18 cellular contexts compared by ENCODE assay signal in genomic region chr7:98307971-98308466, GRCh38. TPM values are rescaled to one million over a fixed set of nuclear protein-coding genes. Genes with fewer than 3 reads are reported as not detected.
DNase-seq lines count a peak whose midpoint lies in the region; ATAC-seq, FAIRE-seq and TF ChIP-seq lines count a peak whose summit lies in the region.
"Had no signal": no experiment of that assay in that cellular context is flagged by ENCODE, and none has a peak within 500 bp of the region (broad histone marks: within the 10 kb centered on the region; RNA-seq: fewer than 3 reads in every experiment).

No MANE protein-coding gene starts in this region.

- no peaks in the 10 kb centered on the region for H3K27me3 ChIP-seq in Caco-2 (replicated peaks; ENCODE audit: control insufficient read depth, insufficient read depth, low read length)
- H3K27me3 ChIP-seq in spleen (replicated peaks in 1 of 7), result no peaks in the 10 kb centered on the region

- H3K4me3 ChIP-seq in Caco-2 (ENCODE audit: low read depth, low read length) (no peak overlapping the region), mucosa of descending colon (no peak overlapping the region), spleen (no peak overlapping the region)
- H3K4me3 ChIP-seq: HAP-1 had no signal

- no peak for ATAC-seq in mucosa of descending colon
- no peak for ATAC-seq in HG02763 (IDR thresholded peaks at IDR 0.05; ENCODE audit: unreplicated experiment)
- ATAC-seq in GM18511 (IDR thresholded peaks at IDR 0.05; ENCODE audit: unreplicated experiment), result no peak

- no peaks in the 10 kb centered on the region for H3K9me3 Mint-ChIP-seq in Caco-2 (ENCODE audit: unreplicated experiment)
- H3K9me3 Mint-ChIP-seq: CD14-positive monocyte; CD4-positive, alpha-beta T cell; CD8-positive, alpha-beta memory T cell had no signal

- H3K36me3 ChIP-seq in Caco-2 (ENCODE audit: control insufficient read depth, insufficient read depth, low read length), result peaks cover 4% of the 10 kb centered on the region
- H3K36me3 ChIP-seq in mucosa of descending colon (ENCODE audit: low read depth), result peaks cover 5% of the 10 kb centered on the region
- peaks cover 2 to 66% (median 14%) of the 10 kb centered on the region in 6 donors for H3K36me3 ChIP-seq in spleen

- no peak for TF ChIP-seq CTCF in Caco-2 (IDR thresholded peaks at IDR 0.05; ENCODE audit: insufficient read depth in 1 of 2, low read depth in 1 of 2, low read length in 1 of 2, severe bottlenecking in 1 of 2, unreplicated experiment in 1 of 2)
- TF ChIP-seq CTCF in RWPE1 (conservative IDR thresholded peaks at IDR 0.05; ENCODE audit: low read depth), result no peak
- no peak for TF ChIP-seq CTCF in mucosa of descending colon (IDR thresholded peaks at IDR 0.05)
- no peak for TF ChIP-seq CTCF in spleen (IDR thresholded peaks at IDR 0.05 in 8 of 11, conservative IDR thresholded peaks at IDR 0.05 in 3 of 11)

- no peaks in the 10 kb centered on the region for H3K9me3 ChIP-seq in Caco-2
- no peaks in the 10 kb centered on the region for H3K9me3 ChIP-seq in mucosa of descending colon
- H3K9me3 ChIP-seq in spleen, result no peaks in the 10 kb centered on the region
- H3K9me3 ChIP-seq: HAP-1 had no signal

- POLR2A ChIA-PET in Caco-2 (lab: Charles Lee), result no interaction called here
- POLR2A ChIA-PET in RWPE1 (lab: Yijun Ruan, JAX; ENCODE audit: low non-redundant PET), result no interaction called here

- no peak for DNase-seq in Caco-2
- DNase-seq in RWPE1 (ENCODE audit: low spot score), result no peak
- peak in 2 of 3 donors; percentile 10 to 32 for DNase-seq in mucosa of descending colon
- peak; percentile 36 for DNase-seq in spleen
- DNase-seq in activated T-cell treated with anti-CD3 and anti-CD28 coated beads, Interleukin-2, amount 50 U/mL, for 1 hour, result no peak
- no peak for DNase-seq in GM12891 (ENCODE audit: insufficient read length, low spot score)
- DNase-seq: Calu3; CD4-positive, alpha-beta T cell; CD8-positive, alpha-beta memory T cell; DMS53; DMS79 treated with DMSO at 0.1 percent for 48 hours; GOT3 had no signal

- peaks cover 47% of the 10 kb centered on the region for H3K4me1 Mint-ChIP-seq in Caco-2 (ENCODE audit: low read depth, unreplicated experiment)
- H3K4me1 Mint-ChIP-seq: CD8-positive, alpha-beta memory T cell had no signal

- no peak overlapping the region for H3K27ac Mint-ChIP-seq in Caco-2 (ENCODE audit: unreplicated experiment)
- H3K27ac Mint-ChIP-seq: CD14-positive monocyte; CD4-positive, alpha-beta T cell; CD8-positive, alpha-beta memory T cell had no signal

- H3K4me1 ChIP-seq in Caco-2 (peaks cover 53% of the 10 kb centered on the region), mucosa of descending colon (ENCODE audit: low read depth) (no peaks in the 10 kb centered on the region), spleen (no peaks in the 10 kb centered on the region)
- H3K4me1 ChIP-seq: HAP-1 had no signal

- WGBS in spleen, 5 donors, result 94 to 97% (median 95%) methylated on average over 14 of the region's 14 CpGs

- H3K27me3 Mint-ChIP-seq in Caco-2 (ENCODE audit: insufficient read depth, unreplicated experiment), result no peaks in the 10 kb centered on the region
- H3K27me3 Mint-ChIP-seq: CD4-positive, alpha-beta T cell had no signal

- no peak for FAIRE-seq in GM12891 (lab: Jason Lieb, UNC)
- FAIRE-seq: G401.6, H54 had no signal

- peaks cover 94% of the 10 kb centered on the region for H3K36me3 Mint-ChIP-seq in Caco-2 (ENCODE audit: insufficient read depth, unreplicated experiment)

- intact Hi-C loops in Caco-2 (cut with micrococcal nuclease; ENCODE audit: unreplicated experiment), result no loop called here
- intact Hi-C loops in mucosa of descending colon (cut with DNase I, micrococcal nuclease), result no loop called here
- intact Hi-C loops in spleen (cut with DNase I; ENCODE audit: low total_unique reads), result no loop called here

- TF ChIP-seq POLR2A in spleen (IDR thresholded peaks at IDR 0.05), result no peak
- TF ChIP-seq POLR2A in GM12891 (IDR thresholded peaks at IDR 0.05; ENCODE audit: low read depth, low read length), result no peak

- peak overlapping the region; percentile 18; the same call in 1 of the 2 replicates for H3K27ac ChIP-seq in RWPE1
- no peak overlapping the region for H3K27ac ChIP-seq in spleen

- CTCF ChIA-PET in Caco-2 (lab: Charles Lee) (no interaction called here), RWPE1 (lab: Yijun Ruan, JAX) (interaction anchor here (0.6 kb wide), 2 partner anchors 534 to 619 kb away, joined by 3 read pairs; no protein-coding TSS in a partner anchor)

- H3K4me3 Mint-ChIP-seq in Caco-2 (ENCODE audit: unreplicated experiment), result peak overlapping the region; percentile 40
- H3K4me3 Mint-ChIP-seq: CD14-positive monocyte; CD4-positive, alpha-beta T cell; CD8-positive, alpha-beta memory T cell had no signal

- BruUV-seq in Caco-2 (replicated peaks; lab: Mats Ljungman, UMichigan), result no TSS peak

TF ChIP-seq in GM12891, 5 proteins besides CTCF, POLR2A, EP300 and RAD21:
- no peak for TF ChIP-seq SPI1 (IDR thresholded peaks at IDR 0.05; ENCODE audit: low read depth, low read length)
- TF ChIP-seq TAF1 (IDR thresholded peaks at IDR 0.05; ENCODE audit: low read depth, low read length), result no peak
- TF ChIP-seq POU2F2 (IDR thresholded peaks at IDR 0.05; ENCODE audit: low read depth, low read length), result no peak
- no peak for TF ChIP-seq POLR2AphosphoS5 (IDR thresholded peaks at IDR 0.05; ENCODE audit: low read depth, low read length)
- TF ChIP-seq PAX5 (IDR thresholded peaks at IDR 0.05; ENCODE audit: insufficient read depth, low read length, severe bottlenecking), result no peak

RNA-seq across cellular contexts. Expression of gene BRI3, which starts 26.5 kb away (rescaled TPM):
- total RNA-seq in Caco-2 (2022) (197 and 224 TPM in 2 replicates), mucosa of descending colon (100 to 1,000 TPM; 186 to 205 (median 202) TPM), spleen (100 to 1,000 TPM in 4 of 7 donors, 10 to 100 TPM in 3; 59.3 to 264 (median 191) TPM)
- polyA plus RNA-seq in spleen, result 100 to 1,000 TPM in 2 of 3 donors, 10 to 100 TPM in 1; 100.0 to 229 (median 164) TPM
- polyA plus RNA-seq in GM12891 (2012; ENCODE audit: low read depth, missing spikeins), result 55.4 TPM

RNA-seq across cellular contexts. Expression of gene TECPR1, which starts 56.0 kb away (rescaled TPM):
- 19.0 and 26.4 TPM in 2 replicates for total RNA-seq in Caco-2 (2022)
- total RNA-seq in mucosa of descending colon, result 10 to 100 TPM; 37.0 to 50.5 (median 45.5) TPM
- 10 to 100 TPM; 19.0 to 86.4 (median 46.1) TPM for total RNA-seq in spleen
- polyA plus RNA-seq in spleen, result 10 to 100 TPM in 2 of 3 donors, 1 to 10 TPM in 1; 8.4 to 26.1 (median 14.3) TPM
- polyA plus RNA-seq in GM12891 (2012; ENCODE audit: low read depth, missing spikeins), result 6.0 TPM

Comparison
In these comparisons a context has a peak if more than half of its experiments do, and no peak if none do; other contexts are left out.
1. DNase-seq: peak in mucosa of descending colon (2 of 3) and spleen (single experiment); none in Caco-2 (0 of 2), RWPE1 (single experiment), activated T-cell treated with anti-CD3 and anti-CD28 coated beads, Interleukin-2, amount 50 U/mL, for 1 hour (single experiment) and GM12891 (single experiment).